ENCODE assay signal across 1 cellular context in the genomic region with DNA sequence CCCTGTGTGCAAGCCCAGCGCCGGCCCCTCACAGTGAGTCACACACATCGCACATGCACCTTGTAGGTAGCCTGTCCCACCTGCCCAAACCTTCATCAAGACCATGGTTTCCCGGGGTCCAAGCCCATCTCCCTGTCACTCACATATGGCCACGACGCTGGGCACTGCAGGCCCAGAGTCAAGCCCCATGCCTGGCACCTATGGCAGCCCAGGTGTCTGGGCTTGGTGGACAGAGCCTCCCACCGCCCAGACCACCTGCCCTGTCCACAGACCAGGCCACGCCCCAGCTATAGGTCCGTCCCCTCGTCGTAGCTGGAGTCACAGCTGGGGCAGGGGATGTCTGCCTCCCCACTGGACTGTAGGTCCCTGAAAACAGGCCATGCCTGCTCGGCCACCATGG.
TF ChIP-seq lines count a peak whose summit lies in the region.

No MANE protein-coding gene starts in this region.

TF ChIP-seq in HEK293T, 16 proteins besides CTCF, POLR2A, EP300 and RAD21:
- TF ChIP-seq SUZ12 (IDR thresholded peaks at IDR 0.05) (no peak), BHLHE40 (IDR thresholded peaks at IDR 0.05; ENCODE audit: borderline replicate concordance) (no peak), ELF4 (IDR thresholded peaks at IDR 0.05) (no peak), ARNT (IDR thresholded peaks at IDR 0.05) (no peak), TARDBP (IDR thresholded peaks at IDR 0.05) (no peak), FOXM1 (IDR thresholded peaks at IDR 0.05; ENCODE audit: borderline replicate concordance) (no peak), CTBP1 (IDR thresholded peaks at IDR 0.05; ENCODE audit: borderline replicate concordance) (no peak), LEF1 (IDR thresholded peaks at IDR 0.05; ENCODE audit: borderline replicate concordance) (no peak), ZNF384 (IDR thresholded peaks at IDR 0.05) (no peak), HDGF (IDR thresholded peaks at IDR 0.05; ENCODE audit: borderline replicate concordance) (no peak), NFRKB (IDR thresholded peaks at IDR 0.05) (no peak), L3MBTL2 (conservative IDR thresholded peaks at IDR 0.05) (no peak), FOXK2 (IDR thresholded peaks at IDR 0.05) (no peak), FOXA1 (IDR thresholded peaks at IDR 0.05) (no peak), SP1 (IDR thresholded peaks at IDR 0.05) (no peak)
- TF ChIP-seq, protein P1, sequence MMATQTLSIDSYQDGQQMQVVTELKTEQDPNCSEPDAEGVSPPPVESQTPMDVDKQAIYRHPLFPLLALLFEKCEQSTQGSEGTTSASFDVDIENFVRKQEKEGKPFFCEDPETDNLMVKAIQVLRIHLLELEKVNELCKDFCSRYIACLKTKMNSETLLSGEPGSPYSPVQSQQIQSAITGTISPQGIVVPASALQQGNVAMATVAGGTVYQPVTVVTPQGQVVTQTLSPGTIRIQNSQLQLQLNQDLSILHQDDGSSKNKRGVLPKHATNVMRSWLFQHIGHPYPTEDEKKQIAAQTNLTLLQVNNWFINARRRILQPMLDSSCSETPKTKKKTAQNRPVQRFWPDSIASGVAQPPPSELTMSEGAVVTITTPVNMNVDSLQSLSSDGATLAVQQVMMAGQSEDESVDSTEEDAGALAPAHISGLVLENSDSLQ (IDR thresholded peaks at IDR 0.05): no peak
